Comparison of ENCODE assay signal across 1 cellular context in the genomic region with DNA sequence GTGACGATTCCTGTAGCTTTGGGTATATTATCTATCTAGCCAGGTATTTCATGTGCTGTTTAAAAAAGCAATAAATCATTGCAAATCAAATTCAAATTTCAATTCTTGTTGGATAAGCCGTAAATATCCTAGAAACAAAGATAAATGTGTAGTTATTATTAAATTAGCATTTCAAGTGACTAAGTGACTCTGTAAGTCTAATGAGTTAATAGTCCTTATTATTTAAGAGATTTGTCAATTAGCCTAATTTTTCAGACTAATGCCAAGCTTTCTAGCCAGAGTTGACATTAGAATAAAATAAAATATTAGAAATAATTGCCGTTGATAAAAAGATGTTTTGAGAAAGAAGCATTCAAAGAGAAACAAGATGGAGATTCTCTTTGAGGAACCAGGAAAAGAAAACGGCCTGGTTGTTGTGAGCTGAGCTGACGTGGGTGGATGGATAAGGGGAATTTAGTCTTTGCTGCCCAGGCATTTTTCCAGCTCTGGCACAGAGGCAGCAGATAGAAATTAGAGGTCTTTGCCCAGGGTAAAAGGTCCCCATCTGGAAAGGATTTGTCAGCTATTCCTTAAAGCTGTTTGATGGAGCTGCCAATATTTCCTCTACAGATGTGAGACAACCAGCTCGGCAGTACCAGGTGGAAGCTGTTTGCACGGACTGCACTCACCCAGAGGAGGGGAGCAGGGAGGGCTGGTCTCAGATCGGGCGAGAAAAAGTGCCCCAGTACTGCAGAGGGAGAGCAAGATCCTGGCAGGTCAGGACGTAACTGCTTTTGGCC.
TF ChIP-seq lines count a peak whose summit lies in the region.

No MANE protein-coding gene starts in this region.

TF ChIP-seq in GM23338, 12 proteins besides CTCF, POLR2A, EP300 and RAD21 (continued from another document):
- TF ChIP-seq, protein P1, sequence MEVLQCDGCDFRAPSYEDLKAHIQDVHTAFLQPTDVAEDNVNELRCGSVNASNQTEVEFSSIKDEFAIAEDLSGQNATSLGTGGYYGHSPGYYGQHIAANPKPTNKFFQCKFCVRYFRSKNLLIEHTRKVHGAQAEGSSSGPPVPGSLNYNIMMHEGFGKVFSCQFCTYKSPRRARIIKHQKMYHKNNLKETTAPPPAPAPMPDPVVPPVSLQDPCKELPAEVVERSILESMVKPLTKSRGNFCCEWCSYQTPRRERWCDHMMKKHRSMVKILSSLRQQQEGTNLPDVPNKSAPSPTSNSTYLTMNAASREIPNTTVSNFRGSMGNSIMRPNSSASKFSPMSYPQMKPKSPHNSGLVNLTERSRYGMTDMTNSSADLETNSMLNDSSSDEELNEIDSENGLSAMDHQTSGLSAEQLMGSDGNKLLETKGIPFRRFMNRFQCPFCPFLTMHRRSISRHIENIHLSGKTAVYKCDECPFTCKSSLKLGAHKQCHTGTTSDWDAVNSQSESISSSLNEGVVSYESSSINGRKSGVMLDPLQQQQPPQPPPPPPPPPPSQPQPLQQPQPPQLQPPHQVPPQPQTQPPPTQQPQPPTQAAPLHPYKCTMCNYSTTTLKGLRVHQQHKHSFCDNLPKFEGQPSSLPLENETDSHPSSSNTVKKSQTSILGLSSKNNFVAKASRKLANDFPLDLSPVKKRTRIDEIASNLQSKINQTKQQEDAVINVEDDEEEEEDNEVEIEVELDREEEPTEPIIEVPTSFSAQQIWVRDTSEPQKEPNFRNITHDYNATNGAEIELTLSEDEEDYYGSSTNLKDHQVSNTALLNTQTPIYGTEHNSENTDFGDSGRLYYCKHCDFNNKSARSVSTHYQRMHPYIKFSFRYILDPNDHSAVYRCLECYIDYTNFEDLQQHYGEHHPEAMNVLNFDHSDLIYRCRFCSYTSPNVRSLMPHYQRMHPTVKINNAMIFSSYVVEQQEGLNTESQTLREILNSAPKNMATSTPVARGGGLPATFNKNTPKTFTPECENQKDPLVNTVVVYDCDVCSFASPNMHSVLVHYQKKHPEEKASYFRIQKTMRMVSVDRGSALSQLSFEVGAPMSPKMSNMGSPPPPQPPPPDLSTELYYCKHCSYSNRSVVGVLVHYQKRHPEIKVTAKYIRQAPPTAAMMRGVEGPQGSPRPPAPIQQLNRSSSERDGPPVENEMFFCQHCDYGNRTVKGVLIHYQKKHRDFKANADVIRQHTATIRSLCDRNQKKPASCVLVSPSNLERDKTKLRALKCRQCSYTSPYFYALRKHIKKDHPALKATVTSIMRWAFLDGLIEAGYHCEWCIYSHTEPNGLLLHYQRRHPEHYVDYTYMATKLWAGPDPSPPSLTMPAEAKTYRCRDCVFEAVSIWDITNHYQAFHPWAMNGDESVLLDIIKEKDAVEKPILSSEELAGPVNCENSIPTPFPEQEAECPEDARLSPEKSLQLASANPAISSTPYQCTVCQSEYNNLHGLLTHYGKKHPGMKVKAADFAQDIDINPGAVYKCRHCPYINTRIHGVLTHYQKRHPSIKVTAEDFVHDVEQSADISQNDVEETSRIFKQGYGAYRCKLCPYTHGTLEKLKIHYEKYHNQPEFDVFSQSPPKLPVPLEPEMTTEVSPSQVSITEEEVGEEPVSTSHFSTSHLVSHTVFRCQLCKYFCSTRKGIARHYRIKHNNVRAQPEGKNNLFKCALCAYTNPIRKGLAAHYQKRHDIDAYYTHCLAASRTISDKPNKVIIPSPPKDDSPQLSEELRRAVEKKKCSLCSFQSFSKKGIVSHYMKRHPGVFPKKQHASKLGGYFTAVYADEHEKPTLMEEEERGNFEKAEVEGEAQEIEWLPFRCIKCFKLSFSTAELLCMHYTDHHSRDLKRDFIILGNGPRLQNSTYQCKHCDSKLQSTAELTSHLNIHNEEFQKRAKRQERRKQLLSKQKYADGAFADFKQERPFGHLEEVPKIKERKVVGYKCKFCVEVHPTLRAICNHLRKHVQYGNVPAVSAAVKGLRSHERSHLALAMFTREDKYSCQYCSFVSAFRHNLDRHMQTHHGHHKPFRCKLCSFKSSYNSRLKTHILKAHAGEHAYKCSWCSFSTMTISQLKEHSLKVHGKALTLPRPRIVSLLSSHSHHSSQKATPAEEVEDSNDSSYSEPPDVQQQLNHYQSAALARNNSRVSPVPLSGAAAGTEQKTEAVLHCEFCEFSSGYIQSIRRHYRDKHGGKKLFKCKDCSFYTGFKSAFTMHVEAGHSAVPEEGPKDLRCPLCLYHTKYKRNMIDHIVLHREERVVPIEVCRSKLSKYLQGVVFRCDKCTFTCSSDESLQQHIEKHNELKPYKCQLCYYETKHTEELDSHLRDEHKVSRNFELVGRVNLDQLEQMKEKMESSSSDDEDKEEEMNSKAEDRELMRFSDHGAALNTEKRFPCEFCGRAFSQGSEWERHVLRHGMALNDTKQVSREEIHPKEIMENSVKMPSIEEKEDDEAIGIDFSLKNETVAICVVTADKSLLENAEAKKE (CRISPR knock-in tag; IDR thresholded peaks at IDR 0.05) = no peak
- TF ChIP-seq STAT1 (IDR thresholded peaks at IDR 0.05; ENCODE audit: unreplicated experiment) (no peak), JUNB (IDR thresholded peaks at IDR 0.05; ENCODE audit: unreplicated experiment) (no peak), ZNF331 (CRISPR knock-in tag; IDR thresholded peaks at IDR 0.05; ENCODE audit: low read depth) (no peak), EZH2phosphoT487 (IDR thresholded peaks at IDR 0.05; ENCODE audit: unreplicated experiment) (no peak)
